9 cellular contexts compared by ENCODE assay signal in genomic region chrX:45710081-45710801, GRCh38.
DNase-seq lines count a peak whose midpoint lies in the region; ATAC-seq and TF ChIP-seq lines count a peak whose summit lies in the region.
"Had no signal": no experiment of that assay in that cellular context is flagged by ENCODE, and none has a peak within 500 bp of the region (broad histone marks: within the 10 kb centered on the region; RNA-seq: fewer than 3 reads in every experiment).

No MANE protein-coding gene starts in this region.

- TF ChIP-seq CTCF in uterus (IDR thresholded peaks at IDR 0.05), result no peak

- no peak for TF ChIP-seq POLR2A in uterus (IDR thresholded peaks at IDR 0.05)

- H3K9me3 Mint-ChIP-seq in activated naive CD8-positive, alpha-beta T cell treated with anti-CD3 and anti-CD28 coated beads, Interleukin-2, amount 10 ng/mL, durations not matched to agents 7 days and 5 days, result peaks cover 3% of the 10 kb centered on the region

- H3K4me1 Mint-ChIP-seq in activated naive CD8-positive, alpha-beta T cell treated with anti-CD3 and anti-CD28 coated beads, Interleukin-2, amount 10 ng/mL, durations not matched to agents 7 days and 5 days, result peaks cover 23% of the 10 kb centered on the region

- no peaks in the 10 kb centered on the region for H3K27me3 Mint-ChIP-seq in activated naive CD8-positive, alpha-beta T cell treated with anti-CD3 and anti-CD28 coated beads, Interleukin-2, amount 10 ng/mL, durations not matched to agents 7 days and 5 days

- H3K27ac ChIP-seq in uterus, result no peak overlapping the region

- H3K36me3 ChIP-seq in uterus, result no peaks in the 10 kb centered on the region

- DNase-seq in COLO829 (ENCODE audit: low spot score) (peak; percentile 31), HT1080 (ENCODE audit: low read depth) (peak; percentile 99), medulla oblongata (ENCODE audit: extremely low spot score) (no peak), hypothalamus (lab: John Stamatoyannopoulos, UW) (no peak), uterus (no peak)
- DNase-seq in activated naive CD8-positive, alpha-beta T cell treated with anti-CD3 and anti-CD28 coated beads, Interleukin-2, amount 10 ng/mL, durations not matched to agents 7 days and 5 days, result peak; percentile 18
- DNase-seq in stimulated activated CD4-positive, alpha-beta T cell treated with anti-CD3 and anti-CD28 coated beads, Interleukin-1b, Interleukin-23, amount 100 ng/mL, for 48 hours, result peak; percentile 79

- POLR2A ChIA-PET in activated naive CD8-positive, alpha-beta T cell treated with anti-CD3 and anti-CD28 coated beads, Interleukin-2, amount 10 ng/mL, durations not matched to agents 7 days and 5 days (lab: Charles Lee), result no interaction called here

- H3K27me3 ChIP-seq in uterus, result no peaks in the 10 kb centered on the region

- intact Hi-C loops in uterus (cut with DNase I; ENCODE audit: low total_unique reads), result no loop called here

- peak overlapping the region; percentile 65 for H3K27ac Mint-ChIP-seq in activated naive CD8-positive, alpha-beta T cell treated with anti-CD3 and anti-CD28 coated beads, Interleukin-2, amount 10 ng/mL, durations not matched to agents 7 days and 5 days

- H3K4me1 ChIP-seq in uterus, result no peaks in the 10 kb centered on the region

- peak overlapping the region; percentile 47 for H3K4me3 Mint-ChIP-seq in activated naive CD8-positive, alpha-beta T cell treated with anti-CD3 and anti-CD28 coated beads, Interleukin-2, amount 10 ng/mL, durations not matched to agents 7 days and 5 days

- H3K9me3 ChIP-seq in uterus, result no peaks in the 10 kb centered on the region

- peaks cover 3% of the 10 kb centered on the region for H3K36me3 Mint-ChIP-seq in activated naive CD8-positive, alpha-beta T cell treated with anti-CD3 and anti-CD28 coated beads, Interleukin-2, amount 10 ng/mL, durations not matched to agents 7 days and 5 days

- peak; percentile 77 for ATAC-seq in GM21526 (IDR thresholded peaks at IDR 0.05; ENCODE audit: low FRiP score, unreplicated experiment)
- peak; percentile 82 for ATAC-seq in activated naive CD8-positive, alpha-beta T cell treated with anti-CD3 and anti-CD28 coated beads, Interleukin-2, amount 10 ng/mL, durations not matched to agents 7 days and 5 days (ENCODE audit: low read depth)

- H3K4me3 ChIP-seq in uterus, result no peak overlapping the region
- H3K4me3 ChIP-seq: lung had no signal

Comparison
In these comparisons a context has a peak if more than half of its experiments do, and no peak if none do; other contexts are left out.
1. DNase-seq: peak in COLO829 (single experiment), HT1080 (single experiment), activated naive CD8-positive, alpha-beta T cell treated with anti-CD3 and anti-CD28 coated beads, Interleukin-2, amount 10 ng/mL, durations not matched to agents 7 days and 5 days (single experiment) and stimulated activated CD4-positive, alpha-beta T cell treated with anti-CD3 and anti-CD28 coated beads, Interleukin-1b, Interleukin-23, amount 100 ng/mL, for 48 hours (single experiment); none in medulla oblongata (single experiment), hypothalamus (0 of 51) and uterus (0 of 2).